Comparison of ENCODE assay signal across 10 cellular contexts in the genomic region with DNA sequence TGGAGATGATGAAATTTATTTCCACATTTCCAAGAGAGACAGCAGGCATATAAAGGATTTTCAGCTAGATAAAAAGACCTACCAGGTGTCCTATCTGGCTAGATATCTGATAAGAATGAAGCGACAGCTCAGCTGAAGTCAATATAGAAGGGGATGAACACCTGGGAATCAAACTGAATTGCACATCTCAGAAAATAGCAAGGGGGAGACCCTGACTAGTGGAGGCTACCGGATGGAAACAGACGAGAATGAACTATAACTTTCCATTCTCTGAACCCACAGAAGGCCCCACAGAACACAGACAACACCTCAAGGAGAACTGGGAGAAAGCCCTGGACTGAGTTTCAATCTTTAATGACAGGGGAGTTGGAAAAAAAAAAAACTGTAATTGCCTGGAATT. TPM values are rescaled to one million over a fixed set of nuclear protein-coding genes. Genes with fewer than 3 reads are reported as not detected.
DNase-seq lines count a peak whose midpoint lies in the region; ATAC-seq, FAIRE-seq and TF ChIP-seq lines count a peak whose summit lies in the region.
"Had no signal": no experiment of that assay in that cellular context is flagged by ENCODE, and none has a peak within 500 bp of the region (broad histone marks: within the 10 kb centered on the region; RNA-seq: fewer than 3 reads in every experiment).

No MANE protein-coding gene starts in this region.

- no peak for FAIRE-seq in HepG2 (lab: Jason Lieb, UNC)

- no peaks in the 10 kb centered on the region for H3K36me3 ChIP-seq in CD8-positive, alpha-beta memory T cell (ENCODE audit: insufficient read depth, low read length)
- peaks cover 1 to 97% of the 10 kb centered on the region in 2 donors for H3K36me3 ChIP-seq in psoas muscle (ENCODE audit: insufficient read depth in 1 of 2, low read depth in 1 of 2)
- 0 out of 5 replicates have a peak, but pooled peaks cover 0 to 6% of the 10 kb centered on the region in 2 experiments for H3K36me3 ChIP-seq in HepG2 (replicated peaks in 1 of 2; ENCODE audit: control insufficient read depth in 1 of 2, insufficient read depth in 2 of 2, low read length in 2 of 2)

- BruUV-seq in HepG2 (replicated peaks; lab: Mats Ljungman, UMichigan) = no TSS peak

- H3K9me3 Mint-ChIP-seq in CD8-positive, alpha-beta memory T cell = no peaks in the 10 kb centered on the region
- no peaks in the 10 kb centered on the region for H3K9me3 Mint-ChIP-seq in dendritic cell treated with granulocyte-macrophage colony-stimulating factor and Interleukin-4, amounts not matched to agents 40 ng/mL and 50 ng/mL, for 4 days

- TF ChIP-seq POLR2A in HepG2 (IDR thresholded peaks at IDR 0.05; ENCODE audit: insufficient read depth in 1 of 2, low read depth in 2 of 2, low read length in 2 of 2) = no peak

- H3K27ac Mint-ChIP-seq in CD8-positive, alpha-beta memory T cell = peak overlapping the region; percentile 83 to 96 (median 92)
- H3K27ac Mint-ChIP-seq in dendritic cell treated with granulocyte-macrophage colony-stimulating factor and Interleukin-4, amounts not matched to agents 40 ng/mL and 50 ng/mL, for 4 days = peak overlapping the region; percentile 69

- peaks cover 0 to 25% (median 2%) of the 10 kb centered on the region in 3 donors for H3K36me3 Mint-ChIP-seq in CD8-positive, alpha-beta memory T cell
- H3K36me3 Mint-ChIP-seq in dendritic cell treated with granulocyte-macrophage colony-stimulating factor and Interleukin-4, amounts not matched to agents 40 ng/mL and 50 ng/mL, for 4 days (ENCODE audit: low read depth) = peaks cover 13% of the 10 kb centered on the region

- H3K9ac ChIP-seq in HepG2 (ENCODE audit: insufficient read depth, low read depth, low read length) = no peak overlapping the region

- no peaks in the 10 kb centered on the region for H3K27me3 ChIP-seq in CD8-positive, alpha-beta memory T cell (ENCODE audit: insufficient read depth, low read length, poor library complexity, severe bottlenecking)
- H3K27me3 ChIP-seq in psoas muscle (ENCODE audit: insufficient read depth in 3 of 3, low read length in 2 of 3) (no peaks in the 10 kb centered on the region), HepG2 (ENCODE audit: control insufficient read depth in 1 of 2, insufficient read depth in 2 of 2, low read length in 2 of 2) (no peaks in the 10 kb centered on the region)
- H3K27me3 ChIP-seq: MG63 had no signal

- peak overlapping the region; percentile 82 to 91 (median 84) for H3K4me3 Mint-ChIP-seq in CD8-positive, alpha-beta memory T cell
- no peak overlapping the region for H3K4me3 Mint-ChIP-seq in dendritic cell treated with granulocyte-macrophage colony-stimulating factor and Interleukin-4, amounts not matched to agents 40 ng/mL and 50 ng/mL, for 4 days

- H3K9me3 ChIP-seq in CD8-positive, alpha-beta memory T cell (ENCODE audit: low read length) = no peaks in the 10 kb centered on the region
- no peaks in the 10 kb centered on the region for H3K9me3 ChIP-seq in psoas muscle
- H3K9me3 ChIP-seq in HepG2 (ENCODE audit: low read length) = no peaks in the 10 kb centered on the region
- H3K9me3 ChIP-seq: MG63 had no signal

- H3K4me1 Mint-ChIP-seq in CD8-positive, alpha-beta memory T cell = peaks cover 19 to 26% (median 21%) of the 10 kb centered on the region in 3 donors
- H3K4me1 Mint-ChIP-seq in dendritic cell treated with granulocyte-macrophage colony-stimulating factor and Interleukin-4, amounts not matched to agents 40 ng/mL and 50 ng/mL, for 4 days (ENCODE audit: low read depth) = peaks cover 14% of the 10 kb centered on the region

- CTCF ChIA-PET in CD8-positive, alpha-beta memory T cell (lab: Charles Lee) = interaction anchor here (1.3 to 1.8 kb wide), 2 partner anchors 11 to 16 kb away, joined by 4 read pairs; no protein-coding TSS in a partner anchor
- CTCF ChIA-PET in HepG2 (lab: Yijun Ruan, JAX; ENCODE audit: low intra/inter-chr PET ratio, low total read pairs) = no interaction called here

- DNase-seq in CD8-positive, alpha-beta memory T cell = no peak
- DNase-seq in psoas muscle (no peak), SKM-1 treated with dmso at 0.1 percent for 144 hours (lab: John Stamatoyannopoulos, UW; ENCODE audit: unreplicated experiment) (no peak), HepG2 (ENCODE audit: low spot score) (no peak), NCI-H82 treated with DMSO at 0.1 percent for 48 hours (lab: John Stamatoyannopoulos, UW; ENCODE audit: unreplicated experiment) (no peak)
- DNase-seq: DMS 273 treated with DMSO at 0.1 percent for 48 hours, MG63 had no signal

- 82 to 89% (median 89%) methylated on average over 3 of the region's 3 CpGs for WGBS in psoas muscle, 3 donors
- 100% methylated on average over 3 of the region's 3 CpGs for WGBS in HepG2 (ENCODE audit: low lambda C conversion rate)

- peak overlapping the region; percentile 38 for H3K4me3 ChIP-seq in CD8-positive, alpha-beta memory T cell (ENCODE audit: low read length)
- H3K4me3 ChIP-seq in psoas muscle (no peak overlapping the region), HepG2 (replicated peaks in 1 of 3; ENCODE audit: insufficient read depth in 1 of 3, low read depth in 2 of 3, low read length in 3 of 3) (no peak overlapping the region)
- H3K4me3 ChIP-seq: MG63 had no signal

- no peaks in the 10 kb centered on the region for H3K79me2 ChIP-seq in HepG2 (ENCODE audit: insufficient read depth, low read length)

- H2AFZ ChIP-seq in HepG2 (ENCODE audit: low read length) = no peak overlapping the region

- peak; percentile 65 for ATAC-seq in GM19395 (IDR thresholded peaks at IDR 0.05; ENCODE audit: unreplicated experiment)
- ATAC-seq in HG03457 (IDR thresholded peaks at IDR 0.05; ENCODE audit: unreplicated experiment) = peak; percentile 26
- no peak for ATAC-seq in psoas muscle
- no peak for ATAC-seq in HepG2

- TF ChIP-seq CTCF in psoas muscle (IDR thresholded peaks at IDR 0.05) = no peak
- no peak for TF ChIP-seq CTCF in HepG2 (CRISPR knock-in tag; IDR thresholded peaks at IDR 0.05)

- no peak overlapping the region for H3K4me2 ChIP-seq in HepG2 (ENCODE audit: low read depth, low read length)

- no peak for TF ChIP-seq RAD21 in HepG2 (CRISPR knock-in tag; IDR thresholded peaks at IDR 0.05)

- TF ChIP-seq EP300 in HepG2 (IDR thresholded peaks at IDR 0.05; ENCODE audit: low read depth in 2 of 2, low read length in 2 of 2) = no peak
- no peak for TF ChIP-seq EP300 in HepG2 (CRISPR knock-in tag; IDR thresholded peaks at IDR 0.05; ENCODE audit: borderline replicate concordance)

- POLR2A ChIA-PET in CD8-positive, alpha-beta memory T cell (lab: Charles Lee) = interaction anchor here (1.1 kb wide), 1 partner anchor 181 kb away, joined by 3 read pairs; a partner anchor contains a TSS
- POLR2A ChIA-PET in HepG2 (lab: Yijun Ruan, JAX) = no interaction called here

- no peak overlapping the region for H3K27ac ChIP-seq in CD8-positive, alpha-beta memory T cell (ENCODE audit: low read depth, low read length)
- H3K27ac ChIP-seq in psoas muscle = no peak overlapping the region
- H3K27ac ChIP-seq in HepG2 (ENCODE audit: extremely low read length, insufficient read depth, low read length) = no peak overlapping the region

- H3K4me1 ChIP-seq in CD8-positive, alpha-beta memory T cell (ENCODE audit: insufficient read depth, low read length) = peaks cover 11% of the 10 kb centered on the region
- H3K4me1 ChIP-seq in psoas muscle (no peaks in the 10 kb centered on the region), HepG2 (ENCODE audit: insufficient read depth, low read length) (no peaks in the 10 kb centered on the region)

- no peaks in the 10 kb centered on the region for H4K20me1 ChIP-seq in HepG2 (ENCODE audit: insufficient read depth, low read length)

- no peaks in the 10 kb centered on the region for H3K27me3 Mint-ChIP-seq in CD8-positive, alpha-beta memory T cell
- no peaks in the 10 kb centered on the region for H3K27me3 Mint-ChIP-seq in dendritic cell treated with granulocyte-macrophage colony-stimulating factor and Interleukin-4, amounts not matched to agents 40 ng/mL and 50 ng/mL, for 4 days

- in situ Hi-C loops in HepG2 (cut with HindIII; ENCODE audit: extremely low pct_ligation_motif_present, low pct_unique_long_range_greater_than_20kb) = no loop called here

- intact Hi-C loops in dendritic cell treated with granulocyte-macrophage colony-stimulating factor and Interleukin-4, amounts not matched to agents 40 ng/mL and 50 ng/mL, for 4 days (cut with micrococcal nuclease) = no loop called here
- intact Hi-C loops in psoas muscle (cut with DNase I) (loop anchor here in 1 of 2 donors (10.0 kb wide), 1 partner anchor 173 kb away; no protein-coding TSS in a partner anchor), HepG2 (cut with micrococcal nuclease; ENCODE audit: unreplicated experiment) (no loop called here)

RNA-seq across cellular contexts. Expression of a gene that starts 51.1 kb away (rescaled TPM):
- 1 to 10 TPM; 8.2 to 9.3 TPM for total RNA-seq in CD8-positive, alpha-beta memory T cell
- 1.3 TPM for polyA plus RNA-seq in CD8-positive, alpha-beta memory T cell
- total RNA-seq in psoas muscle (10 to 100 TPM in 1 of 4 donors, 1 to 10 TPM in 3; 6.0 to 12.1 (median 6.9) TPM), HepG2 (2016; rRNA removed; fragmentation: Illumina TruSeq; extraction: Trizol) (9.0 and 9.9 TPM in 2 replicates)
- polyA plus RNA-seq in psoas muscle (1 to 10 TPM; 1.4 to 3.3 (median 1.5) TPM), HepG2 (2011; rRNA removed) (5.8 and 6.3 TPM in 2 replicates)
- 10.5 and 13.5 TPM in 2 replicates for total RNA-seq in HepG2 (2016; cell fraction: cytosol; rRNA removed; fragmentation: Illumina TruSeq; extraction: Trizol; ENCODE audit: low read depth)
- 9.2 and 10.8 TPM in 2 replicates for total RNA-seq in HepG2 (2016; cell fraction: insoluble cytoplasmic fraction; rRNA removed; fragmentation: Illumina TruSeq; extraction: Trizol)
- 5.4 and 8.6 TPM in 2 replicates for total RNA-seq in HepG2 (2016; cell fraction: membrane; rRNA removed; fragmentation: Illumina TruSeq; extraction: Trizol)
- total RNA-seq in HepG2 (2016; cell fraction: nucleus; rRNA removed; fragmentation: Illumina TruSeq; extraction: Trizol) = 22.0 and 30.1 TPM in 2 replicates
- 1.4 and 1.8 TPM in 2 replicates for polyA plus RNA-seq in HepG2 (2011; cell fraction: cytosol; rRNA removed)
- polyA plus RNA-seq in HepG2 (2011; cell fraction: nucleus; rRNA removed) = 4.8 and 5.5 TPM in 2 replicates
- 2.8 and 4.2 TPM in 2 replicates for polyA plus RNA-seq in HepG2 (2012)
- polyA plus RNA-seq in HepG2 (2016; cell fraction: cytosol; fragmentation: Illumina TruSeq; extraction: Trizol; ENCODE audit: low read depth) = 0.44 and 0.68 TPM in 2 replicates
- 4.8 and 6.6 TPM in 2 replicates for polyA plus RNA-seq in HepG2 (2016; cell fraction: insoluble cytoplasmic fraction; fragmentation: Illumina TruSeq; extraction: Trizol; ENCODE audit: low read depth)
- 0.66 and 0.68 TPM in 2 replicates for polyA plus RNA-seq in HepG2 (2016; cell fraction: membrane; fragmentation: Illumina TruSeq; extraction: Trizol; ENCODE audit: low read depth)
- 14.4 and 16.0 TPM in 2 replicates for polyA plus RNA-seq in HepG2 (2016; cell fraction: nucleus; fragmentation: Illumina TruSeq; extraction: Trizol; ENCODE audit: insufficient read depth, low read depth)
- 8.2 and 40.1 TPM in 2 replicates for polyA minus RNA-seq in HepG2 (2011; rRNA and poly(A)+ RNA removed; ENCODE audit: low replicate concordance)
- polyA minus RNA-seq in HepG2 (2011; cell fraction: cytosol; rRNA and poly(A)+ RNA removed) = 8.8 and 11.3 TPM in 2 replicates
- 43.3 and 46.5 TPM in 2 replicates for polyA minus RNA-seq in HepG2 (2011; cell fraction: nucleus; rRNA and poly(A)+ RNA removed)

Comparison
In these comparisons a context has a peak if more than half of its experiments do, and no peak if none do; other contexts are left out.
1. ATAC-seq: peak in GM19395 (single experiment) and HG03457 (single experiment); none in psoas muscle (0 of 4) and HepG2 (single experiment).